Comparison of ENCODE assay signal across 22 cellular contexts in the genomic region with DNA sequence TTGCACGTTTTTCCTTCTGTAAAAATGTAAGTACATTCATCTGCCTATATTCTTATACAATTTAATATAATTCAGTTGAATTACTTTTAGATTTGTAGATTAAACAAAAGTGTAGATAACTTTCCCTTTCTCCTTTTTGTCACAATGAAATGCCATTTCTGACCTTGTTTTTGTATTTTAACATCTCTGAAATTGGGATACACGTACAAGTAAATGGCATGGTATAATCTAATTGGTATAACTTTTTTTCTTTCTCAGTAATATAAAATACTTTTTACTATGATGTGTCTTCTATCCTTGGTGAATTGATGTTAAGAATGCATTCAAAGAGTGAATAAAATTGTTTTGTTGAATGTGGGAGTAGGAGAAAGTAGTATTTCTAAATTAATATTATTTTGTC.
DNase-seq lines count a peak whose midpoint lies in the region; ATAC-seq, FAIRE-seq and TF ChIP-seq lines count a peak whose summit lies in the region.
"Had no signal": no experiment of that assay in that cellular context is flagged by ENCODE, and none has a peak within 500 bp of the region (broad histone marks: within the 10 kb centered on the region; RNA-seq: fewer than 3 reads in every experiment).

No MANE protein-coding gene starts in this region.

- DNase-seq in frontal cortex (ENCODE audit: low spot score in 2 of 2) (no peak), testis (no peak), sigmoid colon (no peak), NCI-H2196 (lab: John Stamatoyannopoulos, UW; ENCODE audit: unreplicated experiment) (no peak)
- DNase-seq: 8988T; CD8-positive, alpha-beta T cell; COR-L47; DMS 273 treated with DMSO at 0.1 percent for 48 hours; DMS53; DND-41; EL; HCEC 1CT; HFFc6; IMR-90 had no signal

- no peak for TF ChIP-seq CTCF in SU-DHL-6 (IDR thresholded peaks at IDR 0.05; ENCODE audit: insufficient read depth, low read length, poor library complexity, severe bottlenecking)
- no peak for TF ChIP-seq CTCF in testis (IDR thresholded peaks at IDR 0.05)
- no peak for TF ChIP-seq CTCF in sigmoid colon (IDR thresholded peaks at IDR 0.05)

- H3K27ac ChIP-seq in SU-DHL-6 (ENCODE audit: low read depth, low read length) (peak overlapping the region; percentile 55; the same call in 1 of the 2 replicates), testis (peak overlapping the region; percentile 77 to 90), sigmoid colon (no peak overlapping the region)
- H3K27ac ChIP-seq: BLaER1 treated with 17β-estradiol and CSF1 and Interleukin-3, amounts not matched to agents 10 nM and 100 nM had no signal

- no peak for TF ChIP-seq EP300 in sigmoid colon (IDR thresholded peaks at IDR 0.05)

- TF ChIP-seq POLR2A in testis (IDR thresholded peaks at IDR 0.05) = no peak
- no peak for TF ChIP-seq POLR2A in sigmoid colon (IDR thresholded peaks at IDR 0.05)

- no peaks in the 10 kb centered on the region for H4K20me1 ChIP-seq in SU-DHL-6 (ENCODE audit: low read depth, low read length)
- H4K20me1 ChIP-seq: BLaER1 treated with 17β-estradiol and CSF1 and Interleukin-3, amounts not matched to agents 10 nM and 100 nM had no signal

- peaks cover 10% of the 10 kb centered on the region; the same call in 1 of the 2 replicates for H3K79me2 ChIP-seq in SU-DHL-6 (ENCODE audit: insufficient read depth, low read length)

- H3K4me2 ChIP-seq in SU-DHL-6 (ENCODE audit: low read depth, low read length, poor library complexity, severe bottlenecking) = no peak overlapping the region
- H3K4me2 ChIP-seq: BLaER1 treated with 17β-estradiol and CSF1 and Interleukin-3, amounts not matched to agents 10 nM and 100 nM; GM23338 had no signal

- no peaks in the 10 kb centered on the region for H3K9me2 ChIP-seq in SU-DHL-6 (replicated peaks; ENCODE audit: insufficient read depth, low read length)

- FAIRE-seq in A204.1 (lab: Jason Lieb, UNC) (peak; percentile 30), frontal cortex (lab: Jason Lieb, UNC) (peak; percentile 28)
- FAIRE-seq: GM12878, H54, HTR-8/SVneo had no signal

- H3K9ac ChIP-seq in SU-DHL-6 (ENCODE audit: low read length) = no peak overlapping the region
- H3K9ac ChIP-seq: BLaER1 treated with 17β-estradiol and CSF1 and Interleukin-3, amounts not matched to agents 10 nM and 100 nM had no signal

- H3K4me1 ChIP-seq in testis (peaks cover 32% of the 10 kb centered on the region), sigmoid colon (peaks cover 0 to 32% (median 20%) of the 10 kb centered on the region in 4 donors)

- no peak overlapping the region for H3K4me3 ChIP-seq in SU-DHL-6 (ENCODE audit: insufficient read depth, low read length, poor library complexity, severe bottlenecking)
- H3K4me3 ChIP-seq in testis = no peak overlapping the region
- H3K4me3 ChIP-seq in sigmoid colon = no peak overlapping the region
- H3K4me3 ChIP-seq: BLaER1 treated with 17β-estradiol and CSF1 and Interleukin-3, amounts not matched to agents 10 nM and 100 nM; GM12878; GM23338 had no signal

- H3K27me3 ChIP-seq in SU-DHL-6 (ENCODE audit: low read length) = no peaks in the 10 kb centered on the region
- no peaks in the 10 kb centered on the region for H3K27me3 ChIP-seq in testis
- H3K27me3 ChIP-seq in sigmoid colon = no peaks in the 10 kb centered on the region
- H3K27me3 ChIP-seq: BLaER1 treated with 17β-estradiol and CSF1 and Interleukin-3, amounts not matched to agents 10 nM and 100 nM had no signal

- intact Hi-C loops in testis (cut with DNase I; ENCODE audit: low total_unique reads) = no loop called here
- intact Hi-C loops in sigmoid colon (cut with DNase I) = no loop called here

- peaks cover 33% of the 10 kb centered on the region for H3F3A ChIP-seq in SU-DHL-6 (ENCODE audit: insufficient read depth)

- whole genome bisulfite sequencing in testis, 2 donors = 82 to 84% methylated on average over 2 of the region's 2 CpGs
- WGBS in sigmoid colon, 2 donors = 74 to 88% methylated on average over 2 of the region's 2 CpGs

- H3K9me3 ChIP-seq in SU-DHL-6 (ENCODE audit: insufficient read depth, low read length) (peaks cover 9% of the 10 kb centered on the region; the same call in 1 of the 2 replicates), testis (no peaks in the 10 kb centered on the region), sigmoid colon (peaks cover 0 to 5% (median 0%) of the 10 kb centered on the region in 4 donors)

- H3K36me3 ChIP-seq in SU-DHL-6 (ENCODE audit: low read length) (no peaks in the 10 kb centered on the region), testis (ENCODE audit: low read depth, missing control alignments) (no peaks in the 10 kb centered on the region), sigmoid colon (peaks cover 0 to 3% (median 0%) of the 10 kb centered on the region in 4 donors)

- ATAC-seq in GM18868 (IDR thresholded peaks at IDR 0.05; ENCODE audit: unreplicated experiment) = no peak
- ATAC-seq: CD8-positive, alpha-beta T cell; GM12878; GM23338 had no signal

- H2AFZ ChIP-seq in SU-DHL-6 (ENCODE audit: low read depth, low read length, severe bottlenecking) = no peak overlapping the region
- H2AFZ ChIP-seq: GM23338 had no signal

Comparison
In these comparisons a context has a peak if more than half of its experiments do, and no peak if none do; other contexts are left out.
1. H3K27ac ChIP-seq: peak in SU-DHL-6 (single experiment) and testis (2 of 2); none in sigmoid colon (0 of 4).